Comparison of ENCODE assay signal across 13 cellular contexts in genomic region chr3:157588386-157589060, GRCh38.
A peak's percentile ranks its signal among the peaks of the same experiment; 100 is the strongest.
DNase-seq lines count a peak whose midpoint lies in the region; ATAC-seq and TF ChIP-seq lines count a peak whose summit lies in the region.
"Had no signal": no experiment of that assay in that cellular context is flagged by ENCODE, and none has a peak within 500 bp of the region (broad histone marks: within the 10 kb centered on the region; RNA-seq: fewer than 3 reads in every experiment).

No MANE protein-coding gene starts in this region.

- no peaks in the 10 kb centered on the region for H3K9me3 ChIP-seq in esophagus muscularis mucosa
- H3K9me3 ChIP-seq: A549, BE2C had no signal

- no peak overlapping the region for H3K27ac ChIP-seq in esophagus muscularis mucosa (replicated peaks in 1 of 4)
- H3K27ac ChIP-seq: A549, C4-2B had no signal

- TF ChIP-seq EP300 in esophagus muscularis mucosa (IDR thresholded peaks at IDR 0.05): no peak

- peak; percentile 32 for ATAC-seq in sciatic nerve
- ATAC-seq: A549 had no signal

- no peaks in the 10 kb centered on the region for H3K27me3 ChIP-seq in esophagus muscularis mucosa
- H3K27me3 ChIP-seq: BE2C had no signal

- peak; percentile 2 for DNase-seq in NCI-H69 (lab: John Stamatoyannopoulos, UW)
- peak; percentile 29 for DNase-seq in esophagus muscularis mucosa (ENCODE audit: extremely low spot score)
- peak; percentile 35 for DNase-seq in iPS-NIHi11 (ENCODE audit: low spot score)
- DNase-seq in sciatic nerve (ENCODE audit: low spot score): no peak
- DNase-seq in DMS153 (lab: John Stamatoyannopoulos, UW): no peak
- no peak for DNase-seq in D341Med (ENCODE audit: low spot score)
- DNase-seq in NCI-H226: no peak
- DNase-seq: BE2C; CD4-positive, alpha-beta memory T cell; DND-41; GDM1 had no signal

- no peak for TF ChIP-seq POLR2A in esophagus muscularis mucosa (IDR thresholded peaks at IDR 0.05; ENCODE audit: low read depth)

- TF ChIP-seq CTCF in esophagus muscularis mucosa (IDR thresholded peaks at IDR 0.05): no peak

- no peaks in the 10 kb centered on the region for H3K36me3 ChIP-seq in esophagus muscularis mucosa
- H3K36me3 ChIP-seq: BE2C had no signal

- intact Hi-C loops in esophagus muscularis mucosa (cut with DNase I) (no loop called here), sciatic nerve (cut with DNase I) (no loop called here)

- H3K4me1 ChIP-seq in esophagus muscularis mucosa: no peaks in the 10 kb centered on the region
- H3K4me1 ChIP-seq: A549, BE2C had no signal

- no peak overlapping the region for H3K4me3 ChIP-seq in esophagus muscularis mucosa
- H3K4me3 ChIP-seq: A549 had no signal

Comparison
In these comparisons a context has a peak if more than half of its experiments do, and no peak if none do; other contexts are left out.
1. DNase-seq: peak in NCI-H69 (single experiment), esophagus muscularis mucosa (single experiment) and iPS-NIHi11 (single experiment); none in sciatic nerve (single experiment), DMS153 (single experiment), D341Med (single experiment) and NCI-H226 (single experiment).